In the genomic region with DNA sequence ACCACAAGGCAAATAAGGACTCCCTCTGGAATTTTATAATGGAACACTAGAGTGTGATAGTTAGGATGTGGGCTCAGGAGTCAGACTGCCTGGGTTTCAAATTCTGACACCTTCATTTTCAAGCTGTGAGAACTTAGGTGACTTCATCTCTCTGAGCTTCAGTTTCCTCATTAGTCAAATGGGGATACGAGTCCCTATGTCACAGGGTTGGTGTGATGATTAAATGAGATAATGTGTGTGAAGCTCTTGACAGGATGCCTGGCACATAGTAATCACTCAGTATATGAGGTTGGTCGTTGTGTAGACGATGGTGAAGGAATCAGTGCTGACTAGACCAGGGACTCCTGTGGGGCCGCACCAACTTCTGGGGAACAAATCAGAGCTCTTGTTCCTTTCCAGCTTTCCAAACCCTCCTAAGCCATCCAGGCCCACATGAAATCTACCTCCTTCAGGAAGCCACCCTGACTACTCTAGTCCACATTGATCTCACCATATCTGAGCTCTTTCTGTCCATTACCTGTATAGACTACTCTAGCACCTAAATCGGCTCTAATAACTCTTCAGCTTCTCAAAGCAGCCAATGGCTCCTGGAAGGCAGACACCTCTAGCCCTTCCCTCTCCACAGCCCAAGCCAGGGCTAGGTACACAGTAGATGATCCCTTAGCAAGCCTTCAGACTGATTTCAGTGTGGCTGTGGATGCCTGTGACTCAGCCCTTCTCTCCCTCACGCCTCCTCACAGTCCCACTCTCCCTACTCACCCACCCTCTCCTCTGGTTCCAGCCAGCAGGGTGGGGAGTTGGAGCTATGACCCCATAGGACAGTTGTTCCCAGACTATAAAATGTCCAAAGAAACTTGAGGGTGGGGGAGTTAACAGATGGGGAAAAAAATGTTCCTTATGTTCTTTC, we compare ENCODE assay signal across 11 cellular contexts. TPM values are rescaled to one million over a fixed set of nuclear protein-coding genes. Genes with fewer than 3 reads are reported as not detected.
A peak's percentile ranks its signal among the peaks of the same experiment; 100 is the strongest.
DNase-seq lines count a peak whose midpoint lies in the region; TF ChIP-seq lines count a peak whose summit lies in the region.
"Had no signal": no experiment of that assay in that cellular context is flagged by ENCODE, and none has a peak within 500 bp of the region (broad histone marks: within the 10 kb centered on the region; RNA-seq: fewer than 3 reads in every experiment).

No MANE protein-coding gene starts in this region.

- H3K9me3 Mint-ChIP-seq in activated naive CD8-positive, alpha-beta T cell (ENCODE audit: low read depth): no peaks in the 10 kb centered on the region

- H3K4me3 Mint-ChIP-seq in activated naive CD8-positive, alpha-beta T cell: peak overlapping the region; percentile 58

- peaks cover 3% of the 10 kb centered on the region for H3K36me3 Mint-ChIP-seq in activated naive CD8-positive, alpha-beta T cell

- no peak for TF ChIP-seq POLR2A in tibial nerve (IDR thresholded peaks at IDR 0.05)

- H3K4me1 Mint-ChIP-seq in activated naive CD8-positive, alpha-beta T cell (ENCODE audit: low read depth): peaks cover 71% of the 10 kb centered on the region

- peaks cover 0 to 34% (median 12%) of the 10 kb centered on the region in 4 donors for H3K4me1 ChIP-seq in tibial nerve

- TF ChIP-seq CTCF in tibial nerve (IDR thresholded peaks at IDR 0.05): no peak

- H3K9me3 ChIP-seq in tibial nerve: no peaks in the 10 kb centered on the region

- no peak overlapping the region for H3K27ac ChIP-seq in tibial nerve
- H3K27ac ChIP-seq: PC-9 had no signal

- DNase-seq in ELR (ENCODE audit: low read depth) (peak; percentile 37), HT1080 (ENCODE audit: low read depth) (peak; percentile 18), myocyte (ENCODE audit: low read depth) (peak; percentile 53), iPS-NIHi11 (ENCODE audit: low spot score) (no peak), tibial nerve (ENCODE audit: low spot score in 2 of 2) (no peak), NCI-H1417 (lab: John Stamatoyannopoulos, UW) (no peak), C1 segment of cervical spinal cord (lab: John Stamatoyannopoulos, UW) (no peak)
- DNase-seq: cerebellar nuclear complex, GDM1, PC-9 had no signal

- H3K4me3 ChIP-seq in tibial nerve: no peak overlapping the region
- H3K4me3 ChIP-seq: PC-9 had no signal

- WGBS in tibial nerve, 2 donors: 90% methylated on average over 6 of the region's 6 CpGs

- H3K27ac Mint-ChIP-seq in activated naive CD8-positive, alpha-beta T cell: peak overlapping the region; percentile 91

- no peak for TF ChIP-seq EP300 in tibial nerve (IDR thresholded peaks at IDR 0.05)

- H3K36me3 ChIP-seq in tibial nerve: no peaks in the 10 kb centered on the region

- no peaks in the 10 kb centered on the region for H3K27me3 Mint-ChIP-seq in activated naive CD8-positive, alpha-beta T cell

- H3K27me3 ChIP-seq in tibial nerve: peaks cover 0 to 5% of the 10 kb centered on the region in 2 donors

RNA-seq across cellular contexts. Expression of gene TCF7, which starts 2.5 kb away (rescaled TPM):
- total RNA-seq in HT1080 (2014; rRNA removed; shearing (Covaris generic)): not detected in 2 replicates
- 0.20 and 0.76 TPM in 2 replicates for polyA plus RNA-seq in HT1080 (2015; cell fraction: cytosol; rRNA removed)
- polyA plus RNA-seq in HT1080 (2015; cell fraction: nucleus; rRNA removed): 0.31 TPM in 1 of 2 replicates, not detected in the other
- 0.27 and 1.2 TPM in 2 replicates for total RNA-seq in myocyte
- 1.7 TPM for polyA plus RNA-seq in myocyte (2012)
- 10 to 100 TPM in 1 of 4 donors, 1 to 10 TPM in 3; 2.5 to 13.2 (median 6.6) TPM for total RNA-seq in tibial nerve

Comparison
In these comparisons a context has a peak if more than half of its experiments do, and no peak if none do; other contexts are left out.
1. DNase-seq: peak in ELR (single experiment), HT1080 (single experiment) and myocyte (single experiment); none in iPS-NIHi11 (single experiment), tibial nerve (0 of 2), NCI-H1417 (0 of 3) and C1 segment of cervical spinal cord (0 of 14).